Comparison of ENCODE assay signal across 28 cellular contexts in genomic region chr7:51666751-51667150, GRCh38.
A peak's percentile ranks its signal among the peaks of the same experiment; 100 is the strongest.
DNase-seq lines count a peak whose midpoint lies in the region; ATAC-seq and TF ChIP-seq lines count a peak whose summit lies in the region.
"Had no signal": no experiment of that assay in that cellular context is flagged by ENCODE, and none has a peak within 500 bp of the region (broad histone marks: within the 10 kb centered on the region; RNA-seq: fewer than 3 reads in every experiment).

No MANE protein-coding gene starts in this region.

- peak; percentile 28; the same call in 1 of the 2 replicates for ATAC-seq in WTC11
- no peak for ATAC-seq in GM21447 (IDR thresholded peaks at IDR 0.05; ENCODE audit: unreplicated experiment)
- no peak for ATAC-seq in upper lobe of left lung (ENCODE audit: low FRiP score in 2 of 2)
- ATAC-seq: gastrocnemius medialis; HCT116; naive thymus-derived CD8-positive, alpha-beta T cell; stimulated activated naive CD8-positive, alpha-beta T cell treated with anti-CD3 and anti-CD28 coated beads, Interleukin-15, amount 100 ng/mL, for 72 hours had no signal

- CTCF ChIA-PET in WTC11 (lab: Charles Lee): interaction anchor here (1.0 to 1.4 kb wide), 3 partner anchors 207 to 236 kb away, joined by 3 to 7 read pairs (median 3); no protein-coding TSS in a partner anchor

- WGBS in upper lobe of left lung, 2 donors: 27 to 35% methylated on average over 5 of the region's 5 CpGs

- H3K27ac ChIP-seq in upper lobe of left lung: no peak overlapping the region
- H3K27ac ChIP-seq: gastrocnemius medialis, left ventricle myocardium inferior, skin epidermis, thyroid gland, WERI-Rb-1 had no signal

- DNase-seq in BE2C (peak; percentile 61), HT-29 (ENCODE audit: low spot score) (peak; percentile 22), WTC11 (ENCODE audit: low spot score) (no peak), midbrain (lab: John Stamatoyannopoulos, UW) (peak; percentile 13), DMS53 (lab: John Stamatoyannopoulos, UW) (no peak), NCI-H69 (lab: John Stamatoyannopoulos, UW) (no peak), upper lobe of left lung (no peak)
- DNase-seq: activated CD4-positive, alpha-beta T cell treated with anti-CD3 and anti-CD28 coated beads, Interleukin-2, amount 10 ng/mL, durations not matched to agents 7 days and 5 days; activated gamma-delta T cell; activated T-cell treated with anti-CD3 and anti-CD28 coated beads, Interleukin-2, amount 50 U/mL, for 24 hours; dermis blood vessel endothelial cell; gastrocnemius medialis; GDM1; KBM-7; left ventricle myocardium inferior; naive thymus-derived CD8-positive, alpha-beta T cell; NCI-H1417; NCI-H2171; NCI-H748 treated with DMSO at 0.1 percent for 48 hours; retina; stimulated activated naive CD8-positive, alpha-beta T cell treated with anti-CD3 and anti-CD28 coated beads, Interleukin-15, amount 100 ng/mL, for 72 hours; thyroid gland; WERI-Rb-1 had no signal

- POLR2A ChIA-PET in WTC11 (lab: Charles Lee): no interaction called here

- H3K4me1 ChIP-seq in BE2C (peaks cover 13% of the 10 kb centered on the region), upper lobe of left lung (no peaks in the 10 kb centered on the region)
- H3K4me1 ChIP-seq: gastrocnemius medialis, left ventricle myocardium inferior, thyroid gland had no signal

- peaks cover 14% of the 10 kb centered on the region for H3K4me1 Mint-ChIP-seq in WTC11
- H3K4me1 Mint-ChIP-seq: activated CD4-positive, alpha-beta T cell treated with anti-CD3 and anti-CD28 coated beads, Interleukin-2, amount 10 ng/mL, durations not matched to agents 7 days and 5 days; B cell; central memory CD8-positive, alpha-beta T cell; naive thymus-derived CD8-positive, alpha-beta T cell; stimulated activated naive CD8-positive, alpha-beta T cell treated with anti-CD3 and anti-CD28 coated beads, Interleukin-15, amount 100 ng/mL, for 72 hours had no signal

- peaks cover 5% of the 10 kb centered on the region; the same call in 1 of the 2 replicates for H3K27me3 ChIP-seq in BE2C
- H3K27me3 ChIP-seq in upper lobe of left lung: no peaks in the 10 kb centered on the region
- H3K27me3 ChIP-seq: gastrocnemius medialis, thyroid gland had no signal

- H3K27me3 Mint-ChIP-seq in WTC11 (ENCODE audit: low read depth): no peaks in the 10 kb centered on the region
- H3K27me3 Mint-ChIP-seq: activated CD4-positive, alpha-beta T cell treated with anti-CD3 and anti-CD28 coated beads, Interleukin-2, amount 10 ng/mL, durations not matched to agents 7 days and 5 days; activated T-cell treated with anti-CD3 and anti-CD28 coated beads, Interleukin-2, amount 50 U/mL, for 24 hours; B cell; central memory CD8-positive, alpha-beta T cell; naive thymus-derived CD8-positive, alpha-beta T cell; stimulated activated naive CD8-positive, alpha-beta T cell treated with anti-CD3 and anti-CD28 coated beads, Interleukin-15, amount 100 ng/mL, for 72 hours had no signal

- peak; percentile 38 for TF ChIP-seq CTCF in BE2C (IDR thresholded peaks at IDR 0.05; ENCODE audit: low read depth, low read length)
- no peak for TF ChIP-seq CTCF in WTC11 (IDR thresholded peaks at IDR 0.05)
- no peak for TF ChIP-seq CTCF in upper lobe of left lung (IDR thresholded peaks at IDR 0.05)

- H3K36me3 ChIP-seq in BE2C (no peaks in the 10 kb centered on the region), upper lobe of left lung (no peaks in the 10 kb centered on the region)
- H3K36me3 ChIP-seq: gastrocnemius medialis, left ventricle myocardium inferior, thyroid gland, WERI-Rb-1 had no signal

- no peak overlapping the region for H3K27ac Mint-ChIP-seq in WTC11
- H3K27ac Mint-ChIP-seq: activated CD4-positive, alpha-beta T cell treated with anti-CD3 and anti-CD28 coated beads, Interleukin-2, amount 10 ng/mL, durations not matched to agents 7 days and 5 days; activated T-cell treated with anti-CD3 and anti-CD28 coated beads, Interleukin-2, amount 50 U/mL, for 24 hours; B cell; naive thymus-derived CD8-positive, alpha-beta T cell; stimulated activated naive CD8-positive, alpha-beta T cell treated with anti-CD3 and anti-CD28 coated beads, Interleukin-15, amount 100 ng/mL, for 72 hours had no signal

- H3K9me3 Mint-ChIP-seq in WTC11: no peaks in the 10 kb centered on the region
- H3K9me3 Mint-ChIP-seq: activated CD4-positive, alpha-beta T cell treated with anti-CD3 and anti-CD28 coated beads, Interleukin-2, amount 10 ng/mL, durations not matched to agents 7 days and 5 days; central memory CD8-positive, alpha-beta T cell had no signal

- H3K4me3 ChIP-seq in BE2C (ENCODE audit: low read depth, low read length) (no peak overlapping the region), upper lobe of left lung (no peak overlapping the region)
- H3K4me3 ChIP-seq: gastrocnemius medialis, left ventricle myocardium inferior, skin epidermis, thyroid gland had no signal

- TF ChIP-seq POLR2A in upper lobe of left lung (IDR thresholded peaks at IDR 0.05): no peak

- TF ChIP-seq EP300 in upper lobe of left lung (IDR thresholded peaks at IDR 0.05): no peak

- H3K36me3 Mint-ChIP-seq in WTC11: no peaks in the 10 kb centered on the region
- H3K36me3 Mint-ChIP-seq: naive thymus-derived CD8-positive, alpha-beta T cell had no signal

- H3K9me3 ChIP-seq in BE2C: no peaks in the 10 kb centered on the region
- H3K9me3 ChIP-seq in upper lobe of left lung: no peaks in the 10 kb centered on the region
- H3K9me3 ChIP-seq: gastrocnemius medialis, thyroid gland had no signal

- H3K4me3 Mint-ChIP-seq in WTC11: no peak overlapping the region
- H3K4me3 Mint-ChIP-seq: activated CD4-positive, alpha-beta T cell treated with anti-CD3 and anti-CD28 coated beads, Interleukin-2, amount 10 ng/mL, durations not matched to agents 7 days and 5 days; activated T-cell treated with anti-CD3 and anti-CD28 coated beads, Interleukin-2, amount 50 U/mL, for 24 hours; B cell; central memory CD8-positive, alpha-beta T cell; naive thymus-derived CD8-positive, alpha-beta T cell; stimulated activated naive CD8-positive, alpha-beta T cell treated with anti-CD3 and anti-CD28 coated beads, Interleukin-15, amount 100 ng/mL, for 72 hours had no signal

TF ChIP-seq in WTC11, 78 proteins besides CTCF, POLR2A, EP300 and RAD21:
- no peak for TF ChIP-seq FOXP4 (CRISPR knock-in tag; IDR thresholded peaks at IDR 0.05)
- no peak for TF ChIP-seq MXD4 (CRISPR knock-in tag; IDR thresholded peaks at IDR 0.05; ENCODE audit: borderline replicate concordance)
- TF ChIP-seq SMAD3 (CRISPR knock-in tag; IDR thresholded peaks at IDR 0.05; ENCODE audit: borderline replicate concordance): no peak
- no peak for TF ChIP-seq FOXJ3 (CRISPR knock-in tag; IDR thresholded peaks at IDR 0.05; ENCODE audit: borderline replicate concordance)

Comparison
In these comparisons a context has a peak if more than half of its experiments do, and no peak if none do; other contexts are left out.
1. DNase-seq: peak in BE2C (single experiment), HT-29 (single experiment) and midbrain (single experiment); none in WTC11 (single experiment), DMS53 (single experiment), NCI-H69 (single experiment) and upper lobe of left lung (0 of 2).